ENCODE assay signal across 29 cellular contexts in genomic region chr4:100898844-100899243, GRCh38.
DNase-seq lines count a peak whose midpoint lies in the region; ATAC-seq and TF ChIP-seq lines count a peak whose summit lies in the region.
"Had no signal": no experiment of that assay in that cellular context is flagged by ENCODE, and none has a peak within 500 bp of the region (broad histone marks: within the 10 kb centered on the region; RNA-seq: fewer than 3 reads in every experiment).

No MANE protein-coding gene starts in this region.

- H3K36me3 ChIP-seq in heart left ventricle, result no peaks in the 10 kb centered on the region
- H3K36me3 ChIP-seq: BE2C, transverse colon had no signal

- no peaks in the 10 kb centered on the region for H3K27me3 ChIP-seq in heart left ventricle
- H3K27me3 ChIP-seq: BE2C, transverse colon had no signal

- TF ChIP-seq CTCF in heart left ventricle (IDR thresholded peaks at IDR 0.05), result no peak

- peak; percentile 95 for ATAC-seq in left lobe of liver
- no peak for ATAC-seq in heart left ventricle
- no peak for ATAC-seq in HG02870 (IDR thresholded peaks at IDR 0.05; ENCODE audit: unreplicated experiment)
- ATAC-seq in HG03460 (IDR thresholded peaks at IDR 0.05; ENCODE audit: unreplicated experiment), result no peak
- ATAC-seq: activated CD8-positive, alpha-beta T cell treated with anti-CD3 and anti-CD28 coated beads, Interleukin-2, amount 10 ng/mL, durations not matched to agents 7 days and 5 days; CD8-positive, alpha-beta T cell; GM23338; left cardiac atrium; Panc1; stimulated activated effector memory CD8-positive, alpha-beta T cell treated with anti-CD3 and anti-CD28 coated beads, Interleukin-12 subunit alpha, Interleukin-12 subunit beta, amount 100 ng/mL, for 72 hours had no signal

- H3K9me3 ChIP-seq in heart left ventricle, result no peaks in the 10 kb centered on the region
- H3K9me3 ChIP-seq: BE2C, transverse colon had no signal

- no peak for TF ChIP-seq POLR2A in heart left ventricle (IDR thresholded peaks at IDR 0.05)

- intact Hi-C loops in heart left ventricle (cut with DNase I), result no loop called here

- no peak overlapping the region for H3K27ac ChIP-seq in heart left ventricle
- H3K27ac ChIP-seq: coronary artery, KMS-11, transverse colon had no signal

- DNase-seq in DMS153 treated with DMSO at 0.1 percent for 48 hours (lab: John Stamatoyannopoulos, UW; ENCODE audit: unreplicated experiment) (peak; percentile 81), NCI-H1417 (lab: John Stamatoyannopoulos, UW) (peak in 2 of 3 experiments; percentile 56 to 91), NCI-H510A (lab: John Stamatoyannopoulos, UW) (peak; percentile 27), left lobe of liver (ENCODE audit: low spot score) (no peak), heart left ventricle (no peak), GF-D8 (lab: John Stamatoyannopoulos, UW) (no peak)
- DNase-seq: ACHN; activated CD4-positive, alpha-beta T cell treated with anti-CD3 and anti-CD28 coated beads for 4 hours; activated CD8-positive, alpha-beta T cell treated with anti-CD3 and anti-CD28 coated beads, Interleukin-2, amount 10 ng/mL, durations not matched to agents 7 days and 5 days; activated naive CD4-positive, alpha-beta T cell treated with anti-CD3 and anti-CD28 coated beads for 36 hours; BE2C; caudate nucleus; CD8-positive, alpha-beta T cell; DMS 273 treated with DMSO at 0.1 percent for 48 hours; effector CD8-positive, alpha-beta T cell; hypothalamus; left cardiac atrium; mesenchymal stem cell; NCI-H187 treated with DMSO at 0.1 percent for 48 hours; nephron progenitor cell; Right ventricle myocardium superior; transverse colon had no signal

- no peak overlapping the region for H3K4me3 ChIP-seq in heart left ventricle
- H3K4me3 ChIP-seq: coronary artery, GM23338, transverse colon had no signal

- H3K4me1 ChIP-seq in heart left ventricle, result peaks cover 0 to 4% (median 0%) of the 10 kb centered on the region in 12 donors
- H3K4me1 ChIP-seq: BE2C had no signal

Comparison
In these comparisons a context has a peak if more than half of its experiments do, and no peak if none do; other contexts are left out.
1. DNase-seq: peak in DMS153 treated with DMSO at 0.1 percent for 48 hours (single experiment), NCI-H1417 (2 of 3) and NCI-H510A (single experiment); none in left lobe of liver (single experiment), heart left ventricle (0 of 5) and GF-D8 (single experiment).